11 cellular contexts compared by ENCODE assay signal in the genomic region with DNA sequence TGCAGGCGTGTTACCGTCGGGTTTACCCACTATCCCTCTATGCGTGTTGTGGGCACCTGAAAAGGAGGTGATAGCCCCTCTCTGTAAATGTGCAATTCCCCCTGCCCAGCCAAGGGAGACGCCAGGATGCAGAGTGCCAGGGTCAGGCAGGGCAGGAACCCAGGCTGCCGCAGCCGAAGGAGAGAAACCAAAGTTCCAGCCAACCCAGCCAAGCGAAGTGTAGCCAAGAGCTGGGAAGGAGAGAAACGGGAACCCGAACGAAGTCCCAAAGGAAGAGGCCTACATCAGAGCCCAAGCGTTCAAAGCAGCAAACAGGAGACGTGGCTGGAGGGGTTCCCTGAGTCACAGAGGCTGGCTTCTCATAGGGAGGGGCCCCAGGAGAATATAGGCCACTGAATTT. TPM values are rescaled to one million over a fixed set of nuclear protein-coding genes. Genes with fewer than 3 reads are reported as not detected.
DNase-seq lines count a peak whose midpoint lies in the region; ATAC-seq, FAIRE-seq and TF ChIP-seq lines count a peak whose summit lies in the region.
"Had no signal": no experiment of that assay in that cellular context is flagged by ENCODE, and none has a peak within 500 bp of the region (broad histone marks: within the 10 kb centered on the region; RNA-seq: fewer than 3 reads in every experiment).

No MANE protein-coding gene starts in this region.

- H3K27me3 ChIP-seq in H7 (ENCODE audit: control insufficient read depth, insufficient read depth, low read length) (peaks cover 5% of the 10 kb centered on the region), Loucy (ENCODE audit: insufficient read depth, low read length, poor library complexity, severe bottlenecking) (no peaks in the 10 kb centered on the region), endothelial cell of umbilical vein (ENCODE audit: control insufficient read depth in 2 of 2, insufficient read depth in 2 of 2, low read length in 2 of 2) (peaks cover 5 to 21% of the 10 kb centered on the region in 2 experiments), osteoblast (ENCODE audit: insufficient read depth, low read length) (peaks cover 18% of the 10 kb centered on the region)
- H3K27me3 ChIP-seq: thyroid gland had no signal

- no TSS peak for BruUV-seq in endothelial cell of umbilical vein (replicated peaks; lab: Mats Ljungman, UMichigan)

- FAIRE-seq in endothelial cell of umbilical vein (lab: Jason Lieb, UNC): no peak
- no peak for FAIRE-seq in H54 (lab: Jason Lieb, UNC)

- H3K36me3 ChIP-seq in H7 (replicated peaks; ENCODE audit: control insufficient read depth, insufficient read depth, low read length): no peaks in the 10 kb centered on the region
- H3K36me3 ChIP-seq in Loucy (ENCODE audit: insufficient read depth, low read length): no peaks in the 10 kb centered on the region
- no peaks in the 10 kb centered on the region for H3K36me3 ChIP-seq in endothelial cell of umbilical vein (ENCODE audit: control insufficient read depth in 2 of 2, extremely low read depth in 1 of 2, insufficient read depth in 2 of 2, low read length in 2 of 2)
- H3K36me3 ChIP-seq in osteoblast (ENCODE audit: insufficient read depth, low read length): no peaks in the 10 kb centered on the region
- H3K36me3 ChIP-seq: thyroid gland had no signal

- no peaks in the 10 kb centered on the region for H3K9me3 ChIP-seq in Loucy (ENCODE audit: insufficient read depth, low read depth, low read length)
- H3K9me3 ChIP-seq in endothelial cell of umbilical vein (replicated peaks; ENCODE audit: control insufficient read depth, insufficient read depth, low read length): no peaks in the 10 kb centered on the region
- H3K9me3 ChIP-seq in osteoblast (ENCODE audit: low read depth, low read length): no peaks in the 10 kb centered on the region
- H3K9me3 ChIP-seq: thyroid gland had no signal

- no peak overlapping the region for H3K4me3 Mint-ChIP-seq in activated CD8-positive, alpha-beta memory T cell treated with anti-CD3 and anti-CD28 coated beads, Interleukin-2, amount 10 ng/mL, durations not matched to agents 7 days and 5 days

- POLR2A ChIA-PET in endothelial cell of umbilical vein (lab: Charles Lee): no interaction called here

- peaks cover 62% of the 10 kb centered on the region for H3K27me3 Mint-ChIP-seq in activated CD8-positive, alpha-beta memory T cell treated with anti-CD3 and anti-CD28 coated beads, Interleukin-2, amount 10 ng/mL, durations not matched to agents 7 days and 5 days

- H3K9me2 ChIP-seq in Loucy (replicated peaks; ENCODE audit: low read depth, low read length): no peaks in the 10 kb centered on the region

- ATAC-seq in activated CD8-positive, alpha-beta memory T cell treated with anti-CD3 and anti-CD28 coated beads, Interleukin-2, amount 10 ng/mL, durations not matched to agents 7 days and 5 days: no peak

- no peak overlapping the region for H3K27ac Mint-ChIP-seq in activated CD8-positive, alpha-beta memory T cell treated with anti-CD3 and anti-CD28 coated beads, Interleukin-2, amount 10 ng/mL, durations not matched to agents 7 days and 5 days
- H3K27ac Mint-ChIP-seq: memory B cell had no signal

- H3K9ac ChIP-seq in Loucy (ENCODE audit: low read depth, low read length, poor library complexity, severe bottlenecking) (no peak overlapping the region), endothelial cell of umbilical vein (replicated peaks; ENCODE audit: extremely low read depth, insufficient read depth, low read length) (no peak overlapping the region)

- no peaks in the 10 kb centered on the region for H3F3A ChIP-seq in Loucy (ENCODE audit: low read depth)

- H3K36me3 Mint-ChIP-seq in activated CD8-positive, alpha-beta memory T cell treated with anti-CD3 and anti-CD28 coated beads, Interleukin-2, amount 10 ng/mL, durations not matched to agents 7 days and 5 days: no peaks in the 10 kb centered on the region
- H3K36me3 Mint-ChIP-seq: IgD-negative memory B cell, memory B cell had no signal

- H2AFZ ChIP-seq in Loucy (ENCODE audit: low read length): no peak overlapping the region
- peak overlapping the region; percentile 52 for H2AFZ ChIP-seq in endothelial cell of umbilical vein (ENCODE audit: low read depth, low read length)
- peak overlapping the region; percentile 85 for H2AFZ ChIP-seq in osteoblast (ENCODE audit: low read length)

- H3K79me2 ChIP-seq in Loucy (ENCODE audit: insufficient read depth, low read length): no peaks in the 10 kb centered on the region
- no peaks in the 10 kb centered on the region for H3K79me2 ChIP-seq in endothelial cell of umbilical vein (ENCODE audit: control insufficient read depth, insufficient read depth, low read length)
- H3K79me2 ChIP-seq in osteoblast (ENCODE audit: insufficient read depth, low read length): no peaks in the 10 kb centered on the region

- no peaks in the 10 kb centered on the region for H3K9me1 ChIP-seq in endothelial cell of umbilical vein (replicated peaks; ENCODE audit: control insufficient read depth, extremely low read depth, insufficient read depth, low read length)

- dilution Hi-C loops in endothelial cell of umbilical vein (cut with MboI; ENCODE audit: extremely low pct_ligation_motif_present, low sequenced_read_pairs): no loop called here

- H3K4me1 ChIP-seq in Loucy (ENCODE audit: insufficient read depth, low read length, poor library complexity, severe bottlenecking): peaks cover 4% of the 10 kb centered on the region
- H3K4me1 ChIP-seq in endothelial cell of umbilical vein (ENCODE audit: control insufficient read depth, extremely low read depth, insufficient read depth, low read length): peaks cover 6% of the 10 kb centered on the region
- peaks cover 6% of the 10 kb centered on the region for H3K4me1 ChIP-seq in osteoblast (ENCODE audit: insufficient read depth, low read length)

- no peak for TF ChIP-seq POLR2A in endothelial cell of umbilical vein (IDR thresholded peaks at IDR 0.05; ENCODE audit: low read depth, low read length)
- TF ChIP-seq POLR2A in H54 (IDR thresholded peaks at IDR 0.05; ENCODE audit: low read depth, low read length): no peak

- peak; percentile 53 for DNase-seq in H7
- no peak for DNase-seq in endothelial cell of umbilical vein (ENCODE audit: low read depth, low spot score)
- DNase-seq in osteoblast (ENCODE audit: insufficient read length, low spot score, missing footprints): no peak
- DNase-seq in H54 (ENCODE audit: insufficient read length, low spot score): no peak
- no peak for DNase-seq in NCI-H82 (lab: John Stamatoyannopoulos, UW)
- no peak for DNase-seq in activated CD8-positive, alpha-beta memory T cell treated with anti-CD3 and anti-CD28 coated beads, Interleukin-2, amount 10 ng/mL, durations not matched to agents 7 days and 5 days

- H3K27ac ChIP-seq in endothelial cell of umbilical vein (ENCODE audit: insufficient read depth, low read depth, low read length) (no peak overlapping the region), osteoblast (ENCODE audit: low read depth, low read length) (no peak overlapping the region)
- H3K27ac ChIP-seq: thyroid gland had no signal

- H3K4me2 ChIP-seq in Loucy (ENCODE audit: low read depth, low read length, poor library complexity, severe bottlenecking): peak overlapping the region; percentile 69
- peak overlapping the region; percentile 63 for H3K4me2 ChIP-seq in endothelial cell of umbilical vein (ENCODE audit: insufficient read depth, low read length)
- H3K4me2 ChIP-seq in osteoblast (ENCODE audit: insufficient read depth, low read length): peak overlapping the region; percentile 82

- H3K4me1 Mint-ChIP-seq in activated CD8-positive, alpha-beta memory T cell treated with anti-CD3 and anti-CD28 coated beads, Interleukin-2, amount 10 ng/mL, durations not matched to agents 7 days and 5 days: peaks cover 21% of the 10 kb centered on the region

- intact Hi-C loops in endothelial cell of umbilical vein (cut with micrococcal nuclease): loop anchor here (5.0 to 10.0 kb wide), 2 partner anchors 51 to 258 kb away; no protein-coding TSS in a partner anchor

- CTCF ChIA-PET in endothelial cell of umbilical vein (lab: Charles Lee): interaction anchor here (0.5 to 6.2 kb wide), 40 partner anchors 8 to 939 kb away, joined by 3 to 118 read pairs (median 4); partner anchors contain the start of gene SPR
- CTCF ChIA-PET in activated CD8-positive, alpha-beta memory T cell treated with anti-CD3 and anti-CD28 coated beads, Interleukin-2, amount 10 ng/mL, durations not matched to agents 7 days and 5 days (lab: Charles Lee): interaction anchor here (0.6 to 2.9 kb wide), 28 partner anchors 8 to 385 kb away, joined by 3 to 24 read pairs (median 4); partner anchors contain the start of gene SPR

- H3K9me3 Mint-ChIP-seq in activated CD8-positive, alpha-beta memory T cell treated with anti-CD3 and anti-CD28 coated beads, Interleukin-2, amount 10 ng/mL, durations not matched to agents 7 days and 5 days (ENCODE audit: low read depth): no peaks in the 10 kb centered on the region
- H3K9me3 Mint-ChIP-seq: IgD-negative memory B cell, memory B cell had no signal

- TF ChIP-seq CTCF in Loucy (conservative IDR thresholded peaks at IDR 0.05; ENCODE audit: low read length) (no peak), endothelial cell of umbilical vein (IDR thresholded peaks at IDR 0.05; ENCODE audit: extremely low read depth in 1 of 2, insufficient read depth in 1 of 2, low read depth in 1 of 2, low read length in 2 of 2) (no peak), osteoblast (IDR thresholded peaks at IDR 0.05; ENCODE audit: extremely low read depth, low read depth, low read length) (no peak)

- H4K20me1 ChIP-seq in Loucy (ENCODE audit: insufficient read depth, low read length, poor library complexity, severe bottlenecking) (no peaks in the 10 kb centered on the region), endothelial cell of umbilical vein (replicated peaks; ENCODE audit: control insufficient read depth, extremely low read depth, insufficient read depth, low read length) (no peaks in the 10 kb centered on the region), osteoblast (ENCODE audit: insufficient read depth, low read length) (no peaks in the 10 kb centered on the region)

- H3K4me3 ChIP-seq in H7 (ENCODE audit: insufficient read depth, low read depth, low read length) (peak overlapping the region; percentile 41), Loucy (ENCODE audit: low read length, poor library complexity, severe bottlenecking) (no peak overlapping the region), endothelial cell of umbilical vein (replicated peaks in 1 of 3; ENCODE audit: insufficient read depth in 1 of 3, low read depth in 1 of 3, low read length in 3 of 3) (no peak overlapping the region), osteoblast (ENCODE audit: insufficient read depth, low read length) (no peak overlapping the region)
- H3K4me3 ChIP-seq: thyroid gland had no signal

RNA-seq across cellular contexts. Expression of gene SPR, which starts 24.2 kb away (rescaled TPM):
- 3.7 and 8.0 TPM in 2 replicates for total RNA-seq in H7 (2014; rRNA removed; shearing (Covaris generic))
- total RNA-seq in endothelial cell of umbilical vein (26.3 and 27.6 TPM in 2 replicates), osteoblast (17.0 and 19.2 TPM in 2 replicates)
- polyA plus RNA-seq in endothelial cell of umbilical vein: 18.1 and 22.0 TPM in 2 replicates
- polyA plus RNA-seq in endothelial cell of umbilical vein (2011; cell fraction: cytosol; rRNA removed): 28.4 and 29.2 TPM in 2 replicates
- polyA plus RNA-seq in endothelial cell of umbilical vein (2011; cell fraction: nucleus; rRNA removed): 10.2 and 11.0 TPM in 2 replicates
- polyA plus RNA-seq in endothelial cell of umbilical vein (2012): 47.9 and 52.8 TPM in 2 replicates
- 13.4 and 15.0 TPM in 2 replicates for polyA minus RNA-seq in endothelial cell of umbilical vein
- 17.0 TPM for polyA minus RNA-seq in endothelial cell of umbilical vein (2011; cell fraction: cytosol; rRNA and poly(A)+ RNA removed)
- polyA minus RNA-seq in endothelial cell of umbilical vein (2011; cell fraction: nucleus; rRNA and poly(A)+ RNA removed): 1.5 and 1.7 TPM in 2 replicates
- total RNA-seq in activated CD8-positive, alpha-beta memory T cell treated with anti-CD3 and anti-CD28 coated beads, Interleukin-2, amount 10 ng/mL, durations not matched to agents 7 days and 5 days: 1 to 10 TPM; 1.3 to 3.1 TPM
- polyA plus RNA-seq: IgD-negative memory B cell had no signal

RNA-seq across cellular contexts. Expression of gene EXOC6B, which starts 37.2 kb away (rescaled TPM):
- total RNA-seq in H7 (2014; rRNA removed; shearing (Covaris generic)): 20.5 and 25.3 TPM in 2 replicates
- total RNA-seq in endothelial cell of umbilical vein: 23.6 and 34.8 TPM in 2 replicates
- 9.0 and 10.8 TPM in 2 replicates for polyA plus RNA-seq in endothelial cell of umbilical vein
- polyA plus RNA-seq in endothelial cell of umbilical vein (2011; cell fraction: cytosol; rRNA removed): 8.9 and 9.1 TPM in 2 replicates
- 17.6 and 18.4 TPM in 2 replicates for polyA plus RNA-seq in endothelial cell of umbilical vein (2011; cell fraction: nucleus; rRNA removed)
- polyA plus RNA-seq in endothelial cell of umbilical vein (2012): 17.8 and 19.3 TPM in 2 replicates
- polyA minus RNA-seq in endothelial cell of umbilical vein: 33.5 and 36.4 TPM in 2 replicates
- polyA minus RNA-seq in endothelial cell of umbilical vein (2011; cell fraction: cytosol; rRNA and poly(A)+ RNA removed): 15.7 TPM
- 44.0 and 54.7 TPM in 2 replicates for polyA minus RNA-seq in endothelial cell of umbilical vein (2011; cell fraction: nucleus; rRNA and poly(A)+ RNA removed)
- 24.5 and 24.6 TPM in 2 replicates for total RNA-seq in osteoblast
- total RNA-seq in activated CD8-positive, alpha-beta memory T cell treated with anti-CD3 and anti-CD28 coated beads, Interleukin-2, amount 10 ng/mL, durations not matched to agents 7 days and 5 days: 10 to 100 TPM; 14.1 to 22.8 TPM

RNA-seq across cellular contexts. Expression of gene EMX1, which starts 54.3 kb away (rescaled TPM):
- total RNA-seq in H7 (2014; rRNA removed; shearing (Covaris generic)): 0.28 and 1.6 TPM in 2 replicates
- not detected in 2 replicates for total RNA-seq in endothelial cell of umbilical vein
- polyA plus RNA-seq in endothelial cell of umbilical vein: not detected in 2 replicates
- not detected in 2 replicates for polyA plus RNA-seq in endothelial cell of umbilical vein (2011; cell fraction: cytosol; rRNA removed)
- polyA plus RNA-seq in endothelial cell of umbilical vein (2011; cell fraction: nucleus; rRNA removed): not detected in 2 replicates
- not detected in 2 replicates for polyA plus RNA-seq in endothelial cell of umbilical vein (2012)
- polyA minus RNA-seq in endothelial cell of umbilical vein: not detected in 2 replicates
- polyA minus RNA-seq in endothelial cell of umbilical vein (2011; cell fraction: cytosol; rRNA and poly(A)+ RNA removed): not detected
- polyA minus RNA-seq in endothelial cell of umbilical vein (2011; cell fraction: nucleus; rRNA and poly(A)+ RNA removed): not detected in 2 replicates
- not detected in 2 replicates for total RNA-seq in osteoblast
- not detected for total RNA-seq in activated CD8-positive, alpha-beta memory T cell treated with anti-CD3 and anti-CD28 coated beads, Interleukin-2, amount 10 ng/mL, durations not matched to agents 7 days and 5 days
- total RNA-seq: sciatic nerve had no signal
- polyA plus RNA-seq: IgD-negative memory B cell had no signal
